Comparison of ENCODE assay signal across 7 cellular contexts in the genomic region with DNA sequence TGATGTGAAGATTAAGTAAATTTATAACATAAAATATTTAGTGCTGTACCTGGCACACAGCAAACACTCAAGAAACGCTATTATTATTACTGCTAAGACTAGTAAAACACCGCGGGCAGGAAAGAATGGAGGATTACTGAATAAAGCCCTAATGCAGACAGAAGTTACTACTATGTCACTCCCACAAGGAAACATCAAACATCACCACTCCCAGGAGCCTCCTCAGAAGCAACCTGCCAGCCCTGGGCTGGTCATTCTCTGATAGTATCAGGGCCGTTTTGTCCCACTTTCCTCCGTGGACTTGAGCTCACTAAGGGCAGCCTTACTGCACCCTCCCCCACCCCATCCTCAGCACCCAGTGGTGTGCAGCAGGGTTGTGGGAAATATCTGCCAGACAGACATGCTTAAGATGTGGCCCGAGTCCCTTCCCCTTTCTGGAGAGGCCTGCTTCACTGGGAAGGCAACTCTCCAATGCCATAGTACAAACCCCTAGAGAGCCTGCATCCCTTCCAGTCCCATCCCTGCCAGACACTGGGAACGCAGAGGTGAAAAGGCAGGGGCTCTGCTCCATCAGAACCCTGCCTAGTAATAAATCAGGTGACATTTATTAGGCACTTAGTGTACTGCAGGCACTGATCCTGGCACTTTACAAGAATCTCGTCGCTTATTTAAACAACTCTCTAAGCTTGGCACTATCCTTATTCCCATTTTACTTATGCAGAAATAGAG. TPM values are rescaled to one million over a fixed set of nuclear protein-coding genes. Genes with fewer than 3 reads are reported as not detected.
A peak's percentile ranks its signal among the peaks of the same experiment; 100 is the strongest.
DNase-seq lines count a peak whose midpoint lies in the region; ATAC-seq and TF ChIP-seq lines count a peak whose summit lies in the region.

No MANE protein-coding gene starts in this region.

- ATAC-seq in IMR-90 (ENCODE audit: low read depth) (no peak), GM21515 (IDR thresholded peaks at IDR 0.05; ENCODE audit: unreplicated experiment) (no peak)
- no peak for ATAC-seq in stimulated activated effector memory CD8-positive, alpha-beta T cell treated with anti-CD3 and anti-CD28 coated beads, Interleukin-12 subunit alpha, Interleukin-12 subunit beta, amount 100 ng/mL, for 72 hours

- no peak overlapping the region for H2AK5ac ChIP-seq in IMR-90 (ENCODE audit: low read depth, low read length)

- H4K20me1 ChIP-seq in IMR-90 (ENCODE audit: insufficient read depth, low read length) = peaks cover 21% of the 10 kb centered on the region

- H4K5ac ChIP-seq in IMR-90 (ENCODE audit: low read depth, low read length) = no peak overlapping the region

- H3K4me2 ChIP-seq in IMR-90 (ENCODE audit: low read depth, low read length) = no peak overlapping the region

- H3K9me1 ChIP-seq in IMR-90 (ENCODE audit: insufficient read depth, low read length) = peaks cover 30% of the 10 kb centered on the region

- H3K9me3 ChIP-seq in IMR-90 (ENCODE audit: control insufficient read depth, insufficient read depth, low read length) = no peaks in the 10 kb centered on the region

- no peak overlapping the region for H4K91ac ChIP-seq in IMR-90 (ENCODE audit: insufficient read depth, low read depth, low read length)

- H2BK120ac ChIP-seq in IMR-90 (ENCODE audit: low read depth, low read length) = no peak overlapping the region

- no peak overlapping the region for H2BK15ac ChIP-seq in IMR-90 (ENCODE audit: low read depth, low read length)

- H3K36me3 ChIP-seq in IMR-90 (ENCODE audit: control insufficient read depth, insufficient read depth, low read length) = peaks cover 12% of the 10 kb centered on the region

- H4K8ac ChIP-seq in IMR-90 (ENCODE audit: low read depth in 2 of 2, low read length in 2 of 2) = no peak overlapping the region

- no peak for TF ChIP-seq CTCF in IMR-90 (conservative IDR thresholded peaks at IDR 0.05; ENCODE audit: low read depth, low read length)
- TF ChIP-seq CTCF in RWPE1 (conservative IDR thresholded peaks at IDR 0.05; ENCODE audit: low read depth) = no peak
- TF ChIP-seq CTCF in fibroblast of villous mesenchyme (IDR thresholded peaks at IDR 0.05; ENCODE audit: insufficient read depth, low read depth, low read length) = no peak

- POLR2A ChIA-PET in IMR-90 (lab: Charles Lee; ENCODE audit: unreplicated experiment) (interaction anchor here (0.6 kb wide), 1 partner anchor 28 kb away, joined by 15 read pairs; no protein-coding TSS in a partner anchor), RWPE1 (lab: Yijun Ruan, JAX; ENCODE audit: low non-redundant PET) (no interaction called here)

- peak overlapping the region; percentile 17; the same call in 1 of the 2 replicates for H3K14ac ChIP-seq in IMR-90 (replicated peaks; ENCODE audit: low read depth, low read length)

- no peak overlapping the region for H2BK5ac ChIP-seq in IMR-90 (ENCODE audit: low read depth, low read length, poor library complexity, severe bottlenecking)

- H3K4me1 Mint-ChIP-seq in stimulated activated effector memory CD8-positive, alpha-beta T cell treated with anti-CD3 and anti-CD28 coated beads, Interleukin-12 subunit alpha, Interleukin-12 subunit beta, amount 100 ng/mL, for 72 hours = peaks cover 73% of the 10 kb centered on the region

- WGBS in IMR-90 (ENCODE audit: extremely low coverage in 2 of 2, insufficient read length in 1 of 2), 2 experiments = no CpG with 5 or more reads among the region's 9 CpGs

- intact Hi-C loops in IMR-90 (cut with micrococcal nuclease) = no loop called here

- DNase-seq in IMR-90 = no peak
- no peak for DNase-seq in RWPE1 (ENCODE audit: low spot score)
- DNase-seq in fibroblast of villous mesenchyme (ENCODE audit: low read depth) = peak; percentile 85
- no peak for DNase-seq in stimulated activated effector memory CD8-positive, alpha-beta T cell treated with anti-CD3 and anti-CD28 coated beads, Interleukin-12 subunit alpha, Interleukin-12 subunit beta, amount 100 ng/mL, for 72 hours (ENCODE audit: low spot score in 2 of 2)
- DNase-seq in NCI-H510A treated with DMSO at 0.1 percent for 48 hours (lab: John Stamatoyannopoulos, UW) = no peak
- no peak for DNase-seq in NCI-H774 (lab: John Stamatoyannopoulos, UW)

- H3K4me3 ChIP-seq in IMR-90 (ENCODE audit: insufficient read depth, low read depth, low read length) (no peak overlapping the region), fibroblast of villous mesenchyme (ENCODE audit: low read depth, low read length) (no peak overlapping the region)

- peaks cover 44 to 90% of the 10 kb centered on the region in 2 experiments for H3K79me1 ChIP-seq in IMR-90 (ENCODE audit: low read depth in 1 of 2, low read length in 2 of 2)

- peak overlapping the region; percentile 75 for H3K27ac Mint-ChIP-seq in stimulated activated effector memory CD8-positive, alpha-beta T cell treated with anti-CD3 and anti-CD28 coated beads, Interleukin-12 subunit alpha, Interleukin-12 subunit beta, amount 100 ng/mL, for 72 hours

- in situ Hi-C loops in IMR-90 (cut with MboI; ENCODE audit: low sequenced_read_pairs) = no loop called here

- H3K4me3 Mint-ChIP-seq in stimulated activated effector memory CD8-positive, alpha-beta T cell treated with anti-CD3 and anti-CD28 coated beads, Interleukin-12 subunit alpha, Interleukin-12 subunit beta, amount 100 ng/mL, for 72 hours = no peak overlapping the region

- H3K36me3 Mint-ChIP-seq in stimulated activated effector memory CD8-positive, alpha-beta T cell treated with anti-CD3 and anti-CD28 coated beads, Interleukin-12 subunit alpha, Interleukin-12 subunit beta, amount 100 ng/mL, for 72 hours = peaks cover 38% of the 10 kb centered on the region

- no peak overlapping the region for H2AK9ac ChIP-seq in IMR-90 (replicated peaks; ENCODE audit: low read depth, low read length, poor library complexity)

- no peak for TF ChIP-seq RAD21 in IMR-90 (IDR thresholded peaks at IDR 0.05; ENCODE audit: low read length)

- peak overlapping the region; percentile 1; the same call in 1 of the 2 replicates for H3K18ac ChIP-seq in IMR-90 (ENCODE audit: low read depth, low read length)

- peaks cover 42% of the 10 kb centered on the region for H3K4me1 ChIP-seq in IMR-90 (ENCODE audit: control insufficient read depth, insufficient read depth, low read length)

- CTCF ChIA-PET in IMR-90 (lab: Yijun Ruan, JAX) = no interaction called here
- CTCF ChIA-PET in RWPE1 (lab: Yijun Ruan, JAX) = no interaction called here

- peak overlapping the region; percentile 17; the same call in 1 of the 2 replicates for H3K23ac ChIP-seq in IMR-90 (ENCODE audit: low read depth, low read length)

- H2BK20ac ChIP-seq in IMR-90 (ENCODE audit: low read depth, low read length) = no peak overlapping the region

- no peak overlapping the region for H3K56ac ChIP-seq in IMR-90 (ENCODE audit: extremely low read depth, insufficient read depth, low read length)

- H3K9ac ChIP-seq in IMR-90 (ENCODE audit: low read depth, low read length) = no peak overlapping the region; the same call in 1 of the 2 replicates

- dilution Hi-C loops in IMR-90 (cut with HindIII; ENCODE audit: low sequenced_read_pairs, unreplicated experiment) = no loop called here

- BruUV-seq in IMR-90 (replicated peaks; lab: Mats Ljungman, UMichigan) = no TSS peak

- TF ChIP-seq POLR2A in IMR-90 (IDR thresholded peaks at IDR 0.05; ENCODE audit: low read depth, low read length) = no peak

- no peak overlapping the region for H3K27ac ChIP-seq in IMR-90 (ENCODE audit: insufficient read depth, low read length)
- H3K27ac ChIP-seq in RWPE1 = peak overlapping the region; percentile 44; the same call in 1 of the 2 replicates

- no peak overlapping the region; the same call in 1 of the 2 replicates for H3K4ac ChIP-seq in IMR-90 (ENCODE audit: low read depth, low read length)

- no peaks in the 10 kb centered on the region for H3K27me3 ChIP-seq in IMR-90 (ENCODE audit: control insufficient read depth, insufficient read depth, low read length)

- H3K9me3 Mint-ChIP-seq in stimulated activated effector memory CD8-positive, alpha-beta T cell treated with anti-CD3 and anti-CD28 coated beads, Interleukin-12 subunit alpha, Interleukin-12 subunit beta, amount 100 ng/mL, for 72 hours = no peaks in the 10 kb centered on the region

- H2AFZ ChIP-seq in IMR-90 (replicated peaks; ENCODE audit: low read length, poor library complexity) = no peak overlapping the region

TF ChIP-seq in IMR-90, 13 proteins besides CTCF, POLR2A, EP300 and RAD21:
- no peak for TF ChIP-seq CHD1 (IDR thresholded peaks at IDR 0.05; ENCODE audit: low read depth, low read length)

RNA-seq across cellular contexts. Expression of a gene that starts 41.7 kb away (rescaled TPM):
- total RNA-seq in IMR-90 (2012; rRNA removed) (60.0 and 61.8 TPM in 2 replicates), fibroblast of villous mesenchyme (127 and 141 TPM in 2 replicates)
- 124 and 133 TPM in 2 replicates for polyA plus RNA-seq in IMR-90 (2012; rRNA removed)
- 90.4 and 122 TPM in 2 replicates for polyA plus RNA-seq in IMR-90 (2012; cell fraction: cytosol; rRNA removed)
- polyA plus RNA-seq in IMR-90 (2012; cell fraction: nucleus; rRNA removed; ENCODE audit: low replicate concordance) = 71.7 and 82.4 TPM in 2 replicates
